8 cellular contexts compared by ENCODE assay signal in the genomic region with DNA sequence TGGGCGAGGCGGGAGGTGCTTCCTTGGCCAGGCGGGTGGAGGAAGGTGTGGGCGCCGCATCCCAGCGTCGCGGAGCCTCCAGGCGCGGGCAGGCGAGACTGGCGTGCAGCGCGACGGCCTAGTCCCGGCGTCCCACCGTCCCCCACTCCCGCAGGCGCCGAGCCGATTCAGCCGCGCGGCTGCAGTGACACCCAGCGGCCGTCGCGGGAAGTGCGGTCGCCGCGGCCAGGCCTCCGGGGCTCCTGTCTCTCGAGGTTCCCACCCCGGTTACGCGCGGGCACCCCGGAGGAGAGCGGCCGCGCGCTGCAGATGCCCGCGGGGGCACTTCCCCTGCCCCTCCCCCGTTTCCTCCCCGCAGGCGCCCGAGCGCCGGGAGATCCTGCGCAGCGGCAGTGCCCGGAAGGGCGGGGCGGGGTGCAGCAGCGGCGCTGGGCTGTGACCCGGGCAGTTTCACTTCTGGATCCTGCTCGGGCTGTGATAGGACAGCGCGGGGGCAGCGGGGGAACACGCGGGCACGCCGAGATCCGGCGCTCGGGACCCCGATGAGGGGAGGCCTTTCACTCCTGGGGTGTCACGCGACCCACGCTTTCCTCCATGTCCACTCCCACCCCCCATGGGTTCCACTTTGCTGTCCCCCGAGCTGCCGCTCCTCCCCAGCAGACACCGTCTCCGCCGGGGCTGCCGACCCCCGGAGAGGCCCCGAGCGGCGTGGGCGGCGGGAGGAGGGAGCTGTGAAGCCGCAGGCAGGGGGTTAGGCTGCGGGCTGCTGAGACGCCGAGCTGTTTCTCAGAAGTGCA. TPM values are rescaled to one million over a fixed set of nuclear protein-coding genes. Genes with fewer than 3 reads are reported as not detected.
DNase-seq lines count a peak whose midpoint lies in the region; ATAC-seq lines count a peak whose summit lies in the region.

No MANE protein-coding gene starts in this region.

- peak overlapping the region; percentile 67 to 97 (median 81) for H3K4me3 Mint-ChIP-seq in CD4-positive, alpha-beta memory T cell
- peak overlapping the region; percentile 77 for H3K4me3 Mint-ChIP-seq in activated CD4-positive, alpha-beta memory T cell treated with anti-CD3 and anti-CD28 coated beads, Interleukin-2, amount 10 ng/mL, durations not matched to agents 7 days and 5 days

- intact Hi-C loops in CD4-positive, alpha-beta memory T cell (cut with micrococcal nuclease) = loop anchor here (1.0 to 10.0 kb wide), 12 partner anchors 24 to 293 kb away; a partner anchor contains a TSS

- ATAC-seq in GM19395 (IDR thresholded peaks at IDR 0.05; ENCODE audit: unreplicated experiment) (peak; percentile 61), HG03521 (IDR thresholded peaks at IDR 0.05; ENCODE audit: unreplicated experiment) (peak; percentile 64)

- H3K4me3 ChIP-seq in CD4-positive, alpha-beta memory T cell (ENCODE audit: low read length in 2 of 2) = peak overlapping the region; percentile 36 to 67

- H3K9me3 Mint-ChIP-seq in CD4-positive, alpha-beta memory T cell = no peaks in the 10 kb centered on the region
- no peaks in the 10 kb centered on the region for H3K9me3 Mint-ChIP-seq in activated CD4-positive, alpha-beta memory T cell treated with anti-CD3 and anti-CD28 coated beads, Interleukin-2, amount 10 ng/mL, durations not matched to agents 7 days and 5 days

- peak overlapping the region; percentile 96 to 100 (median 98) for H3K27ac Mint-ChIP-seq in CD4-positive, alpha-beta memory T cell
- H3K27ac Mint-ChIP-seq in activated CD4-positive, alpha-beta memory T cell treated with anti-CD3 and anti-CD28 coated beads, Interleukin-2, amount 10 ng/mL, durations not matched to agents 7 days and 5 days = peak overlapping the region; percentile 67

- POLR2A ChIA-PET in CD4-positive, alpha-beta memory T cell (lab: Charles Lee; ENCODE audit: partially characterized antibody) = interaction anchor here (0.7 to 8.1 kb wide), 28 partner anchors 9 to 226 kb away, joined by 3 to 99 read pairs (median 10); a partner anchor contains a TSS
- POLR2A ChIA-PET in activated CD4-positive, alpha-beta memory T cell treated with anti-CD3 and anti-CD28 coated beads, Interleukin-2, amount 10 ng/mL, durations not matched to agents 7 days and 5 days (lab: Charles Lee) = interaction anchor here (1.0 to 6.2 kb wide), 19 partner anchors 9 to 135 kb away, joined by 3 to 57 read pairs (median 6); a partner anchor contains a TSS

- H3K27ac ChIP-seq in CD4-positive, alpha-beta memory T cell (ENCODE audit: low read depth, low read length) = peak overlapping the region; percentile 90

- H3K4me1 Mint-ChIP-seq in CD4-positive, alpha-beta memory T cell = peaks cover 44 to 61% (median 53%) of the 10 kb centered on the region in 4 donors
- H3K4me1 Mint-ChIP-seq in activated CD4-positive, alpha-beta memory T cell treated with anti-CD3 and anti-CD28 coated beads, Interleukin-2, amount 10 ng/mL, durations not matched to agents 7 days and 5 days = peaks cover 59% of the 10 kb centered on the region

- no peaks in the 10 kb centered on the region for H3K9me3 ChIP-seq in CD4-positive, alpha-beta memory T cell (ENCODE audit: control insufficient read depth in 1 of 2, low read length in 2 of 2)

- peaks cover 57% of the 10 kb centered on the region for H3K4me1 ChIP-seq in CD4-positive, alpha-beta memory T cell (ENCODE audit: insufficient read depth, low read length)

- H3K36me3 Mint-ChIP-seq in CD4-positive, alpha-beta memory T cell = peaks cover 0 to 14% of the 10 kb centered on the region in 2 donors
- no peaks in the 10 kb centered on the region for H3K36me3 Mint-ChIP-seq in activated CD4-positive, alpha-beta memory T cell treated with anti-CD3 and anti-CD28 coated beads, Interleukin-2, amount 10 ng/mL, durations not matched to agents 7 days and 5 days (ENCODE audit: low read depth)

- H3K27me3 ChIP-seq in CD4-positive, alpha-beta memory T cell (ENCODE audit: insufficient read depth, low read length) = no peaks in the 10 kb centered on the region

- no peaks in the 10 kb centered on the region for H3K36me3 ChIP-seq in CD4-positive, alpha-beta memory T cell (ENCODE audit: insufficient read depth, low read length)

- H3K27me3 Mint-ChIP-seq in CD4-positive, alpha-beta memory T cell = no peaks in the 10 kb centered on the region
- H3K27me3 Mint-ChIP-seq in activated CD4-positive, alpha-beta memory T cell treated with anti-CD3 and anti-CD28 coated beads, Interleukin-2, amount 10 ng/mL, durations not matched to agents 7 days and 5 days = no peaks in the 10 kb centered on the region

- DNase-seq in CD4-positive, alpha-beta memory T cell = peak; percentile 96 to 99 (median 99)
- DNase-seq in NCI-H82 (lab: John Stamatoyannopoulos, UW) = peak; percentile 86
- peak; percentile 99 for DNase-seq in activated CD4-positive, alpha-beta memory T cell treated with anti-CD3 and anti-CD28 coated beads, Interleukin-2, amount 10 ng/mL, durations not matched to agents 7 days and 5 days
- DNase-seq in ecto neural progenitor cell (ENCODE audit: low spot score) = peak; percentile 96
- DNase-seq in lung microvascular endothelial cell (ENCODE audit: low read depth in 2 of 2) = peak; percentile 67 to 76
- DNase-seq in stimulated activated CD4-positive, alpha-beta T cell treated with anti-CD3 and anti-CD28 coated beads, TNF-alpha, amount 100 ng/mL, for 4 hours (ENCODE audit: low read depth in 3 of 3) = peak; percentile 82 to 89 (median 89)

- CTCF ChIA-PET in CD4-positive, alpha-beta memory T cell (lab: Charles Lee; ENCODE audit: partially characterized antibody) = interaction anchor here (0.6 to 7.0 kb wide), 20 partner anchors 9 to 207 kb away, joined by 3 to 68 read pairs (median 5); a partner anchor contains a TSS
- CTCF ChIA-PET in activated CD4-positive, alpha-beta memory T cell treated with anti-CD3 and anti-CD28 coated beads, Interleukin-2, amount 10 ng/mL, durations not matched to agents 7 days and 5 days (lab: Charles Lee) = interaction anchor here (0.7 to 5.9 kb wide), 12 partner anchors 15 to 226 kb away, joined by 3 to 51 read pairs (median 4); a partner anchor contains a TSS

RNA-seq across cellular contexts. Expression of a gene that starts 16.6 kb away (rescaled TPM):
- total RNA-seq in CD4-positive, alpha-beta memory T cell = not detected
- polyA plus RNA-seq in CD4-positive, alpha-beta memory T cell = not detected
- total RNA-seq in activated CD4-positive, alpha-beta memory T cell treated with anti-CD3 and anti-CD28 coated beads, Interleukin-2, amount 10 ng/mL, durations not matched to agents 7 days and 5 days = under 1 TPM; 0.30 to 0.40 TPM
- under 0.01 and 0.22 TPM in 2 replicates for total RNA-seq in lung microvascular endothelial cell

RNA-seq across cellular contexts. Expression of a gene that starts 24.0 kb away (rescaled TPM):
- 10 to 100 TPM; 35.8 TPM for total RNA-seq in CD4-positive, alpha-beta memory T cell
- polyA plus RNA-seq in CD4-positive, alpha-beta memory T cell = 10 to 100 TPM; 90.8 to 96.6 TPM
- 10 to 100 TPM; 40.1 to 45.1 TPM for total RNA-seq in activated CD4-positive, alpha-beta memory T cell treated with anti-CD3 and anti-CD28 coated beads, Interleukin-2, amount 10 ng/mL, durations not matched to agents 7 days and 5 days
- 17.7 and 18.7 TPM in 2 replicates for total RNA-seq in lung microvascular endothelial cell

RNA-seq across cellular contexts. Expression of a gene that starts 54.5 kb away (rescaled TPM):
- 1 to 10 TPM; 4.1 to 4.5 TPM for total RNA-seq in CD4-positive, alpha-beta memory T cell
- under 1 TPM in 1 of 2 donors, not detected in 1; 0.55 TPM for polyA plus RNA-seq in CD4-positive, alpha-beta memory T cell
- 1 to 10 TPM; 5.1 to 6.0 TPM for total RNA-seq in activated CD4-positive, alpha-beta memory T cell treated with anti-CD3 and anti-CD28 coated beads, Interleukin-2, amount 10 ng/mL, durations not matched to agents 7 days and 5 days
- 0.60 and 1.7 TPM in 2 replicates for total RNA-seq in lung microvascular endothelial cell

Comparison
In these comparisons a context has a peak if more than half of its experiments do, and no peak if none do; other contexts are left out.
1. Peak in every context shown above with its lines: DNase-seq, ATAC-seq, H3K4me3 ChIP-seq and H3K27ac ChIP-seq.